In the genomic region with DNA sequence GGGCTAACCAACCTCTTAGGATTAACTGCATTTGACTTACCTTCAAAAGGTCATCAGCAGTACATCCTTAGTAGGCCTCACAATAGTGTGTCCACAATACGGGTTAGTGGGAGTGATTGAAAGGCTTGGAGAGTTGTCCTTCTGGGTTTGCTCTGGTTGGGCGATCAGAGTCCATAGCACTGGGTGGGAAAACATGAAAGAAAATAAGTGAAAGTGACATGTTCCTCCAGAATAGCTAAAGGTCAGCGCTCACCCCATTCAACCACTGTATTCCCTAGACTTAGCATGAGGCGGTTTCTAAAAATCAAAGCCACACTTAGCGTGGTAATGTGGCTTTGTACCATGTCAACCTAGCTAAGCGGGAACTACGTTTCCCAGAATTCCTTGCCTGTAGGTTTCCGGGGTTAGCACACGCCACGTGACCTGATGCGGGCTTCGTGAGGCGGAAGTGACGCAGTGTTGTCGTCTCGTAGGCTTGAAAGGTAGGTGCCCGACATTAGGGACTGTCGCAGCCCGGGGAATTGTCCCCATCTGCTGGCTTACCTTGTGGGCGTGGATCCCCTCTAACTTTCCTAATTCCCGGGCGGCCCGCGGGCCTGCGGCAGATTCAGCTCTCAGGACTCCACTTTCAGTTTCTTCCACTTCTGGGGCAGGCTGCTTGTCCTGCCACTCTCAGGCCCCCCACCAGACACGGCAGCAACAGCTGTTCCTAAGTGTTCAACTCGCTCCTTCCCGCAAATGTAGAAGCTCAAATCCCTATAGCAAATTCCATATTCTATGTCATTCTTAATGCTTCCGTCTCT, we compare ENCODE assay signal across 8 cellular contexts.
A peak's percentile ranks its signal among the peaks of the same experiment; 100 is the strongest.
DNase-seq lines count a peak whose midpoint lies in the region; ATAC-seq lines count a peak whose summit lies in the region.

No MANE protein-coding gene starts in this region.

- peak; percentile 96 for ATAC-seq in GM18873 (IDR thresholded peaks at IDR 0.05; ENCODE audit: low FRiP score, unreplicated experiment)
- ATAC-seq in HG03139 (IDR thresholded peaks at IDR 0.05; ENCODE audit: unreplicated experiment), result peak; percentile 97

- DNase-seq in AG08396 (ENCODE audit: low spot score), result peak; percentile 88
- peak; percentile 87 for DNase-seq in NCI-H2196 treated with DMSO at 0.1 percent for 48 hours (lab: John Stamatoyannopoulos, UW; ENCODE audit: unreplicated experiment)
- DNase-seq in activated CD4-positive, CD25-positive, alpha-beta regulatory T cell (lab: John Stamatoyannopoulos, UW), result peak; percentile 43 to 76 (median 68)
- DNase-seq in cerebellar cortex (ENCODE audit: low spot score), result peak; percentile 97
- DNase-seq in islet precursor cell, result peak; percentile 87
- DNase-seq in stimulated activated CD4-positive, alpha-beta T cell treated with anti-CD3 and anti-CD28 coated beads, Interleukin-12 subunit alpha, Interleukin-12 subunit beta, amount 100 ng/mL, for 48 hours (ENCODE audit: low read depth in 2 of 3, low spot score in 1 of 3), result peak; percentile 64 to 72 (median 71)

Comparison
In these comparisons a context has a peak if more than half of its experiments do, and no peak if none do; other contexts are left out.
1. Peak in every context shown above with its lines: DNase-seq and ATAC-seq.